ENCODE assay signal across 8 cellular contexts in genomic region chr2:169361706-169362345, GRCh38. TPM values are rescaled to one million over a fixed set of nuclear protein-coding genes. Genes with fewer than 3 reads are reported as not detected.
DNase-seq lines count a peak whose midpoint lies in the region; ATAC-seq and TF ChIP-seq lines count a peak whose summit lies in the region.

No MANE protein-coding gene starts in this region.

- intact Hi-C loops in activated CD4-positive, alpha-beta memory T cell treated with anti-CD3 and anti-CD28 coated beads for 36 hours (cut with micrococcal nuclease), result loop anchor here (5.0 to 10.0 kb wide), 4 partner anchors 115 to 463 kb away; partner anchors contain the start of genes BBS5, FASTKD1, METTL5 and UBR3

- DNase-seq in NCI-H146 (lab: John Stamatoyannopoulos, UW), result peak; percentile 9
- DNase-seq in NCI-H146 treated with DMSO at 0.1 percent for 48 hours (lab: John Stamatoyannopoulos, UW; ENCODE audit: unreplicated experiment), result no peak
- DNase-seq in activated CD4-positive, alpha-beta memory T cell treated with anti-CD3 and anti-CD28 coated beads for 36 hours, result peak; percentile 13
- no peak for DNase-seq in foreskin keratinocyte
- DNase-seq in osteoblast (ENCODE audit: insufficient read length, low spot score, missing footprints), result peak; percentile 89
- DNase-seq in NCI-H2196 treated with DMSO at 0.1 percent for 48 hours (lab: John Stamatoyannopoulos, UW; ENCODE audit: unreplicated experiment), result no peak
- DNase-seq in NOMO-1 treated with DMSO at 0.1 percent for 48 hours (lab: John Stamatoyannopoulos, UW; ENCODE audit: unreplicated experiment), result no peak
- no peak for DNase-seq in amniotic stem cell (lab: John Stamatoyannopoulos, UW)

- H3K4me3 Mint-ChIP-seq in activated CD4-positive, alpha-beta memory T cell treated with anti-CD3 and anti-CD28 coated beads for 36 hours, result peak overlapping the region; percentile 82

- peak; percentile 35 for ATAC-seq in foreskin keratinocyte

- peak overlapping the region; percentile 49 for H3K4me3 ChIP-seq in osteoblast (ENCODE audit: insufficient read depth, low read length)

- no peaks in the 10 kb centered on the region for H3K9me3 ChIP-seq in osteoblast (ENCODE audit: low read depth, low read length)

- peaks cover 92% of the 10 kb centered on the region for H3K27me3 ChIP-seq in foreskin keratinocyte
- peaks cover 51% of the 10 kb centered on the region for H3K27me3 ChIP-seq in osteoblast (ENCODE audit: insufficient read depth, low read length)

- H3K27me3 Mint-ChIP-seq in activated CD4-positive, alpha-beta memory T cell treated with anti-CD3 and anti-CD28 coated beads for 36 hours, result peaks cover 30% of the 10 kb centered on the region

- H3K9me3 Mint-ChIP-seq in activated CD4-positive, alpha-beta memory T cell treated with anti-CD3 and anti-CD28 coated beads for 36 hours, result no peaks in the 10 kb centered on the region

- no peak overlapping the region for H3K27ac ChIP-seq in foreskin keratinocyte
- H3K27ac ChIP-seq in osteoblast (ENCODE audit: low read depth, low read length), result no peak overlapping the region

- CTCF ChIA-PET in activated CD4-positive, alpha-beta memory T cell treated with anti-CD3 and anti-CD28 coated beads for 36 hours (lab: Charles Lee), result interaction anchor here (0.9 kb wide), 1 partner anchor 118 kb away, joined by 3 read pairs; no protein-coding TSS in a partner anchor

- no peak overlapping the region for H3K27ac Mint-ChIP-seq in activated CD4-positive, alpha-beta memory T cell treated with anti-CD3 and anti-CD28 coated beads for 36 hours

- H3K4me2 ChIP-seq in osteoblast (ENCODE audit: insufficient read depth, low read length), result peak overlapping the region; percentile 86

- TF ChIP-seq CTCF in foreskin keratinocyte (conservative IDR thresholded peaks at IDR 0.05) (no peak), osteoblast (IDR thresholded peaks at IDR 0.05; ENCODE audit: extremely low read depth, low read depth, low read length) (no peak)

- H3K36me3 ChIP-seq in osteoblast (ENCODE audit: insufficient read depth, low read length), result no peaks in the 10 kb centered on the region

- no peaks in the 10 kb centered on the region for H3K4me1 ChIP-seq in foreskin keratinocyte
- H3K4me1 ChIP-seq in osteoblast (ENCODE audit: insufficient read depth, low read length), result peaks cover 22% of the 10 kb centered on the region

- H2AFZ ChIP-seq in osteoblast (ENCODE audit: low read length), result no peak overlapping the region

- POLR2A ChIA-PET in activated CD4-positive, alpha-beta memory T cell treated with anti-CD3 and anti-CD28 coated beads for 36 hours (lab: Charles Lee), result no interaction called here

- no peaks in the 10 kb centered on the region for H3K36me3 Mint-ChIP-seq in activated CD4-positive, alpha-beta memory T cell treated with anti-CD3 and anti-CD28 coated beads for 36 hours

- peaks cover 33% of the 10 kb centered on the region for H3K4me1 Mint-ChIP-seq in activated CD4-positive, alpha-beta memory T cell treated with anti-CD3 and anti-CD28 coated beads for 36 hours (ENCODE audit: low read depth)

- H3K79me2 ChIP-seq in osteoblast (ENCODE audit: insufficient read depth, low read length), result no peaks in the 10 kb centered on the region

- H4K20me1 ChIP-seq in osteoblast (ENCODE audit: insufficient read depth, low read length), result no peaks in the 10 kb centered on the region

RNA-seq across cellular contexts. Expression of gene LRP2, which starts 0.5 kb away (rescaled TPM):
- total RNA-seq in activated CD4-positive, alpha-beta memory T cell treated with anti-CD3 and anti-CD28 coated beads for 36 hours, result under 1 TPM; 0.27 to 0.52 TPM
- total RNA-seq in foreskin keratinocyte (not detected in 2 replicates), osteoblast (not detected in 2 replicates)
- not detected in 2 replicates for polyA plus RNA-seq in foreskin keratinocyte

Comparison
In these comparisons a context has a peak if more than half of its experiments do, and no peak if none do; other contexts are left out.
1. DNase-seq: peak in NCI-H146 (single experiment), activated CD4-positive, alpha-beta memory T cell treated with anti-CD3 and anti-CD28 coated beads for 36 hours (single experiment) and osteoblast (single experiment); none in NCI-H146 treated with DMSO at 0.1 percent for 48 hours (single experiment), foreskin keratinocyte (0 of 2), NCI-H2196 treated with DMSO at 0.1 percent for 48 hours (single experiment), NOMO-1 treated with DMSO at 0.1 percent for 48 hours (single experiment) and amniotic stem cell (single experiment).